8 cellular contexts compared by ENCODE assay signal in genomic region chr7:38359081-38359601, GRCh38.
DNase-seq lines count a peak whose midpoint lies in the region; ATAC-seq and TF ChIP-seq lines count a peak whose summit lies in the region.
"Not testable (repeated sequence)": the region's sequence is repeated elsewhere in the genome, so short reads cannot be mapped to it uniquely, and the experiment has no call there.

No MANE protein-coding gene starts in this region.

- not testable (repeated sequence) for H3K36me3 ChIP-seq in SU-DHL-6 (ENCODE audit: low read length); tibial artery

- H3K4me2 ChIP-seq in SU-DHL-6 (ENCODE audit: low read depth, low read length, poor library complexity, severe bottlenecking), result peak overlapping the region; percentile 60

- not testable (repeated sequence) for H3K9me3 ChIP-seq in SU-DHL-6 (ENCODE audit: insufficient read depth, low read length); tibial artery

- not testable (repeated sequence) for H3K9me3 Mint-ChIP-seq in activated T-helper 2 cell treated with anti-CD3 and anti-CD28 coated beads, Interferon-gamma antibody, Interleukin-2, Interleukin-4, amounts not matched to agents 10 μg/mL and 5 μg/mL and 100 μg/mL, durations not matched to agents 14 hours and 24 hours and 36 hours

- H3K27ac ChIP-seq in SU-DHL-6 (ENCODE audit: low read depth, low read length), result peak overlapping the region; percentile 29
- H3K27ac ChIP-seq in foreskin keratinocyte, tibial artery: not testable (repeated sequence)

- peak overlapping the region; percentile 98 for H3K27ac Mint-ChIP-seq in activated T-helper 2 cell treated with anti-CD3 and anti-CD28 coated beads, Interferon-gamma antibody, Interleukin-2, Interleukin-4, amounts not matched to agents 10 μg/mL and 5 μg/mL and 100 μg/mL, durations not matched to agents 14 hours and 24 hours and 36 hours

- H2AFZ ChIP-seq in SU-DHL-6 (ENCODE audit: low read depth, low read length, severe bottlenecking), result peak overlapping the region; percentile 97

- DNase-seq in activated T-helper 2 cell treated with anti-CD3 and anti-CD28 coated beads, Interferon-gamma antibody, Interleukin-2, Interleukin-4, amounts not matched to agents 10 μg/mL and 5 μg/mL and 100 μg/mL, durations not matched to agents 14 hours and 24 hours and 36 hours (ENCODE audit: low spot score), result peak; percentile 60
- DNase-seq in foreskin keratinocyte, result not testable (repeated sequence)
- DNase-seq in posterior vena cava (ENCODE audit: low spot score), result peak; percentile 89
- peak in 1 of 2 donors; percentile 60 for DNase-seq in tibial artery

- ATAC-seq in GM21786 (IDR thresholded peaks at IDR 0.05; ENCODE audit: unreplicated experiment), result peak; percentile 76
- peak; percentile 62 for ATAC-seq in HG03571 (IDR thresholded peaks at IDR 0.05; ENCODE audit: unreplicated experiment)
- ATAC-seq in foreskin keratinocyte, result peak; percentile 95

- intact Hi-C loops in activated T-helper 2 cell treated with anti-CD3 and anti-CD28 coated beads, Interferon-gamma antibody, Interleukin-2, Interleukin-4, amounts not matched to agents 10 μg/mL and 5 μg/mL and 100 μg/mL, durations not matched to agents 14 hours and 24 hours and 36 hours (cut with micrococcal nuclease); posterior vena cava (cut with DNase I); tibial artery (cut with DNase I; ENCODE audit: low total_unique reads): not testable (repeated sequence)

- H3K27me3 Mint-ChIP-seq in activated T-helper 2 cell treated with anti-CD3 and anti-CD28 coated beads, Interferon-gamma antibody, Interleukin-2, Interleukin-4, amounts not matched to agents 10 μg/mL and 5 μg/mL and 100 μg/mL, durations not matched to agents 14 hours and 24 hours and 36 hours (ENCODE audit: low read depth), result not testable (repeated sequence)

- H3K9me2 ChIP-seq in SU-DHL-6 (replicated peaks; ENCODE audit: insufficient read depth, low read length), result not testable (repeated sequence)

- H3K4me3 Mint-ChIP-seq in activated T-helper 2 cell treated with anti-CD3 and anti-CD28 coated beads, Interferon-gamma antibody, Interleukin-2, Interleukin-4, amounts not matched to agents 10 μg/mL and 5 μg/mL and 100 μg/mL, durations not matched to agents 14 hours and 24 hours and 36 hours (ENCODE audit: low read depth), result peak overlapping the region; percentile 87

- H3K79me2 ChIP-seq in SU-DHL-6 (ENCODE audit: insufficient read depth, low read length), result not testable (repeated sequence)

- H3K4me3 ChIP-seq in GM12875 (ENCODE audit: low read depth, low read length) (peak overlapping the region; percentile 55), SU-DHL-6 (ENCODE audit: insufficient read depth, low read length, poor library complexity, severe bottlenecking) (peak overlapping the region; percentile 48)
- not testable (repeated sequence) for H3K4me3 ChIP-seq in tibial artery

- H3K27me3 ChIP-seq in SU-DHL-6 (ENCODE audit: low read length); foreskin keratinocyte; tibial artery: not testable (repeated sequence)

- not testable (repeated sequence) for H4K20me1 ChIP-seq in SU-DHL-6 (ENCODE audit: low read depth, low read length)

- peaks cover 41% of the 10 kb centered on the region for H3K4me1 Mint-ChIP-seq in activated T-helper 2 cell treated with anti-CD3 and anti-CD28 coated beads, Interferon-gamma antibody, Interleukin-2, Interleukin-4, amounts not matched to agents 10 μg/mL and 5 μg/mL and 100 μg/mL, durations not matched to agents 14 hours and 24 hours and 36 hours (ENCODE audit: low read depth)

- H3F3A ChIP-seq in SU-DHL-6 (ENCODE audit: insufficient read depth), result not testable (repeated sequence)

- H3K9ac ChIP-seq in SU-DHL-6 (ENCODE audit: low read length), result peak overlapping the region; percentile 51

- H3K4me1 ChIP-seq in foreskin keratinocyte, tibial artery: not testable (repeated sequence)

- H3K36me3 Mint-ChIP-seq in activated T-helper 2 cell treated with anti-CD3 and anti-CD28 coated beads, Interferon-gamma antibody, Interleukin-2, Interleukin-4, amounts not matched to agents 10 μg/mL and 5 μg/mL and 100 μg/mL, durations not matched to agents 14 hours and 24 hours and 36 hours (ENCODE audit: low read depth), result peaks cover 18% of the 10 kb centered on the region

- TF ChIP-seq CTCF in GM12875 (IDR thresholded peaks at IDR 0.05; ENCODE audit: borderline replicate concordance, insufficient read depth, low read depth, low read length) (peak; percentile 20; the same call in 1 of the 2 replicates), SU-DHL-6 (IDR thresholded peaks at IDR 0.05; ENCODE audit: insufficient read depth, low read length, poor library complexity, severe bottlenecking) (peak; percentile 25), foreskin keratinocyte (conservative IDR thresholded peaks at IDR 0.05) (peak; percentile 61), tibial artery (IDR thresholded peaks at IDR 0.05) (peak; percentile 36 to 44)
